Comparison of ENCODE assay signal across 9 cellular contexts in the genomic region with DNA sequence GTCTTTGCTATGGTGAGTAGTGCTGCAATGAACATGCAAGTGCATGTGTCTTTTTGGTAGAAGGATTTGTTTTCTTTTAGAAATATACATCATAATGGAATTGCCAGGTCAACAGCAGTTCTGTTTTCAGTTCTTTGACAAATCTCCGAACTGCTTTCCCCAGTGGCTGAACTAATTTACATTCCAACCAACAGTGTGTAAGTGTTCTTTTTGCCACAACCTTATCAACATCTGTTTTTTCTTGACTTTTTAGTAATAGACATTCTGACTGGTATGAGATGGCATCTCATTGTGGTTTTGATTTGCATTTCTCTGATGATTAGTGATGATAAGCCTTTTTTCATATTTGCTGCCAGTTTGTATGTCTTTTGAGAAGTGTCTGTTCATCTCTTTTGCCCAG.
"Had no signal": no experiment of that assay in that cellular context is flagged by ENCODE, and none has a peak within 500 bp of the region (broad histone marks: within the 10 kb centered on the region; RNA-seq: fewer than 3 reads in every experiment).

No MANE protein-coding gene starts in this region.

- FAIRE-seq: H54, HepG2 had no signal

- H3K27ac ChIP-seq: GM23248, KMS-11 had no signal

- H3K27ac Mint-ChIP-seq: H9, IgD-negative memory B cell had no signal

- H3K4me1 Mint-ChIP-seq: H9 had no signal

- DNase-seq: GM23248, GOT3, H9, HCEC 1CT, KBM-7 had no signal

- H3K36me3 Mint-ChIP-seq: IgD-negative memory B cell had no signal

- H3K4me2 ChIP-seq: KMS-11 had no signal

- H3K4me3 ChIP-seq: GM23248 had no signal

- H2AFZ ChIP-seq: GM23248 had no signal

- H3K9ac ChIP-seq: GM23248, KMS-11 had no signal

- ATAC-seq: HepG2 had no signal

- H3K4me3 Mint-ChIP-seq: H9, IgD-negative memory B cell had no signal

- H3K27me3 Mint-ChIP-seq: IgD-negative memory B cell had no signal
